9 cellular contexts compared by ENCODE assay signal in genomic region chr20:10696650-10697049, GRCh38. TPM values are rescaled to one million over a fixed set of nuclear protein-coding genes. Genes with fewer than 3 reads are reported as not detected.
DNase-seq lines count a peak whose midpoint lies in the region; ATAC-seq, FAIRE-seq and TF ChIP-seq lines count a peak whose summit lies in the region.
"Had no signal": no experiment of that assay in that cellular context is flagged by ENCODE, and none has a peak within 500 bp of the region (broad histone marks: within the 10 kb centered on the region; RNA-seq: fewer than 3 reads in every experiment).

No MANE protein-coding gene starts in this region.

- no peak overlapping the region for H3K9ac ChIP-seq in astrocyte (ENCODE audit: low read length)

- no peaks in the 10 kb centered on the region for H3K4me1 ChIP-seq in astrocyte (ENCODE audit: insufficient read depth, low read length)

- TF ChIP-seq CTCF in astrocyte (IDR thresholded peaks at IDR 0.05; ENCODE audit: insufficient read depth, low read depth, low read length) (peak; percentile 39), nephron (IDR thresholded peaks at IDR 0.05; ENCODE audit: unreplicated experiment in 3 of 3) (peak; percentile 26 to 37 (median 35))

- no peaks in the 10 kb centered on the region for H3K9me3 ChIP-seq in astrocyte (ENCODE audit: insufficient read depth, low read depth, low read length)

- H2AFZ ChIP-seq in astrocyte (ENCODE audit: low read depth, low read length): no peak overlapping the region

- H3K27ac Mint-ChIP-seq in astrocyte (ENCODE audit: unreplicated experiment) (no peak overlapping the region), nephron (no peak overlapping the region)

- H3K9me3 Mint-ChIP-seq in astrocyte (ENCODE audit: unreplicated experiment) (peaks cover 3% of the 10 kb centered on the region), nephron (no peaks in the 10 kb centered on the region)

- H3K36me3 Mint-ChIP-seq in astrocyte (ENCODE audit: low read depth, unreplicated experiment) (no peaks in the 10 kb centered on the region), nephron (ENCODE audit: low read depth) (no peaks in the 10 kb centered on the region)

- H3K4me1 Mint-ChIP-seq in astrocyte (ENCODE audit: low read depth, unreplicated experiment): no peaks in the 10 kb centered on the region
- H3K4me1 Mint-ChIP-seq in nephron: no peaks in the 10 kb centered on the region

- no peak overlapping the region for H3K4me2 ChIP-seq in astrocyte (ENCODE audit: low read length)

- no peak overlapping the region for H3K4me3 Mint-ChIP-seq in astrocyte (ENCODE audit: unreplicated experiment)
- H3K4me3 Mint-ChIP-seq in nephron: no peak overlapping the region

- no peak for FAIRE-seq in astrocyte (lab: Jason Lieb, UNC)

- DNase-seq in NCI-H526 (lab: John Stamatoyannopoulos, UW): peak; percentile 15 to 67
- no peak for DNase-seq in NCI-H526 treated with DMSO at 0.1 percent for 48 hours (lab: John Stamatoyannopoulos, UW)
- DNase-seq in astrocyte (ENCODE audit: low read depth): no peak
- no peak for DNase-seq in NCI-H2227 treated with DMSO at 0.1 percent for 48 hours (lab: John Stamatoyannopoulos, UW)
- no peak for DNase-seq in COR-L47 (lab: John Stamatoyannopoulos, UW)
- DNase-seq in NCI-H1930 (lab: John Stamatoyannopoulos, UW): no peak
- DNase-seq: NCI-H226 had no signal

- H3K27me3 ChIP-seq in astrocyte (ENCODE audit: insufficient read depth, low read length): no peaks in the 10 kb centered on the region

- H4K20me1 ChIP-seq in astrocyte (ENCODE audit: insufficient read depth, low read length): no peaks in the 10 kb centered on the region

- H3K36me3 ChIP-seq in astrocyte (ENCODE audit: insufficient read depth, low read length): no peaks in the 10 kb centered on the region

- no peaks in the 10 kb centered on the region for H3K79me2 ChIP-seq in astrocyte (ENCODE audit: insufficient read depth, low read length)

- no peaks in the 10 kb centered on the region for H3K27me3 Mint-ChIP-seq in astrocyte (ENCODE audit: low read depth, unreplicated experiment)
- H3K27me3 Mint-ChIP-seq in nephron (ENCODE audit: low read depth): no peaks in the 10 kb centered on the region

- no peak overlapping the region for H3K27ac ChIP-seq in astrocyte (ENCODE audit: low read depth, low read length)

- ATAC-seq in HG02938 (IDR thresholded peaks at IDR 0.05; ENCODE audit: unreplicated experiment): peak; percentile 44

- H3K4me3 ChIP-seq in astrocyte (ENCODE audit: insufficient read depth, low read depth, low read length): no peak overlapping the region

RNA-seq across cellular contexts. Expression of gene JAG1, which starts 22.9 kb away (rescaled TPM):
- total RNA-seq in astrocyte: 278 and 380 TPM in 2 replicates

Comparison
In these comparisons a context has a peak if more than half of its experiments do, and no peak if none do; other contexts are left out.
1. DNase-seq: peak in NCI-H526 (2 of 2); none in NCI-H526 treated with DMSO at 0.1 percent for 48 hours (single experiment), astrocyte (single experiment), NCI-H2227 treated with DMSO at 0.1 percent for 48 hours (single experiment), COR-L47 (single experiment) and NCI-H1930 (0 of 2).